ENCODE assay signal across 21 cellular contexts in genomic region chr6:132334517-132334876, GRCh38.
A peak's percentile ranks its signal among the peaks of the same experiment; 100 is the strongest.
DNase-seq lines count a peak whose midpoint lies in the region; ATAC-seq, FAIRE-seq and TF ChIP-seq lines count a peak whose summit lies in the region.
"Had no signal": no experiment of that assay in that cellular context is flagged by ENCODE, and none has a peak within 500 bp of the region (broad histone marks: within the 10 kb centered on the region; RNA-seq: fewer than 3 reads in every experiment).

No MANE protein-coding gene starts in this region.

- no TSS peak for BruUV-seq in HCT116 (replicated peaks; lab: Mats Ljungman, UMichigan)

- no peaks in the 10 kb centered on the region for H3K36me3 ChIP-seq in HCT116 (ENCODE audit: control insufficient read depth in 1 of 2, insufficient read depth in 2 of 2, low read length in 2 of 2)
- H3K36me3 ChIP-seq in keratinocyte (ENCODE audit: control insufficient read depth in 2 of 2, extremely low read depth in 1 of 2, insufficient read depth in 2 of 2, low read length in 2 of 2): no peaks in the 10 kb centered on the region
- H3K36me3 ChIP-seq: lower lobe of right lung, MG63, suprapubic skin had no signal

- H3K9me2 ChIP-seq in HCT116 (ENCODE audit: insufficient read depth): no peaks in the 10 kb centered on the region

- H4K20me1 ChIP-seq in HCT116 (ENCODE audit: insufficient read depth): no peaks in the 10 kb centered on the region
- H4K20me1 ChIP-seq in keratinocyte (ENCODE audit: control insufficient read depth, extremely low read depth, insufficient read depth, low read length): no peaks in the 10 kb centered on the region

- no peaks in the 10 kb centered on the region for H3K9me1 ChIP-seq in keratinocyte (ENCODE audit: control insufficient read depth, extremely low read depth, insufficient read depth, low read length)

- no peak for TF ChIP-seq POLR2A in HCT116 (IDR thresholded peaks at IDR 0.05; ENCODE audit: borderline replicate concordance, extremely low read depth, insufficient read depth, insufficient read length)

- H3K27ac ChIP-seq in HCT116 (ENCODE audit: low read depth, low read length): no peak overlapping the region
- H3K27ac ChIP-seq in keratinocyte (ENCODE audit: control insufficient read depth, insufficient read depth, low read length): no peak overlapping the region
- H3K27ac ChIP-seq: lower lobe of right lung, RWPE1, suprapubic skin had no signal

- CTCF ChIA-PET in HCT116 (lab: Charles Lee): interaction anchor here (0.8 kb wide), 1 partner anchor 37 kb away, joined by 3 read pairs; no protein-coding TSS in a partner anchor

- H3K27me3 ChIP-seq in HCT116 (ENCODE audit: insufficient read depth, low read length) (no peaks in the 10 kb centered on the region), keratinocyte (ENCODE audit: control insufficient read depth, extremely low read depth, insufficient read depth, low read length) (no peaks in the 10 kb centered on the region)
- H3K27me3 ChIP-seq: MG63, suprapubic skin had no signal

- H3K9ac ChIP-seq in HCT116 (ENCODE audit: low read length) (no peak overlapping the region), keratinocyte (ENCODE audit: control insufficient read depth, extremely low read depth, insufficient read depth, low read length) (no peak overlapping the region)

- intact Hi-C loops in HCT116 (cut with micrococcal nuclease): no loop called here

- no peaks in the 10 kb centered on the region for H3K9me3 ChIP-seq in HCT116 (ENCODE audit: control insufficient read depth in 1 of 2, insufficient read depth in 1 of 2, low read depth in 1 of 2, low read length in 2 of 2)
- no peaks in the 10 kb centered on the region for H3K9me3 ChIP-seq in keratinocyte (ENCODE audit: control insufficient read depth, low read depth, low read length)
- H3K9me3 ChIP-seq: lower lobe of right lung, suprapubic skin had no signal

- no peak for FAIRE-seq in keratinocyte (lab: Jason Lieb, UNC)

- dilution Hi-C loops in keratinocyte (cut with MboI; ENCODE audit: extremely low pct_ligation_motif_present, low sequenced_read_pairs): no loop called here

- H2AFZ ChIP-seq in HCT116 (ENCODE audit: low read depth, low read length, poor library complexity, severe bottlenecking) (peak overlapping the region; percentile 86), keratinocyte (ENCODE audit: control insufficient read depth, low read length) (no peak overlapping the region)
- H2AFZ ChIP-seq: GM23338 had no signal

- peak; percentile 6 for DNase-seq in A172 (ENCODE audit: low spot score)
- DNase-seq in HCT116 (ENCODE audit: low read depth, low spot score): no peak
- DNase-seq in keratinocyte (ENCODE audit: low read depth, low spot score): no peak
- no peak for DNase-seq in NCI-H2227 treated with DMSO at 0.1 percent for 48 hours (lab: John Stamatoyannopoulos, UW)
- DNase-seq in HCEC 1CT: no peak
- no peak for DNase-seq in NCI-H1436 (lab: John Stamatoyannopoulos, UW)
- DNase-seq: activated CD4-positive, alpha-beta T cell treated with anti-CD3 and anti-CD28 coated beads for 48 hours; activated naive CD4-positive, alpha-beta T cell; activated T-cell treated with anti-CD3 and anti-CD28 coated beads, Interleukin-2, amount 50 U/mL, for 72 hours; head of caudate nucleus; lower lobe of right lung; NCI-H2081 treated with DMSO at 0.1 percent for 48 hours; NCI-H82; nephron progenitor cell; stimulated activated naive CD4-positive, alpha-beta T cell had no signal

- 0 out of 2 replicates have a peak, but pooled peaks have one; percentile 12 for TF ChIP-seq RAD21 in HCT116 (IDR thresholded peaks at IDR 0.05; ENCODE audit: low read depth)

- peak overlapping the region; percentile 73 for H3K4me2 ChIP-seq in HCT116 (ENCODE audit: low read length)
- peak overlapping the region; percentile 1 for H3K4me2 ChIP-seq in keratinocyte (ENCODE audit: control insufficient read depth, extremely low read depth, insufficient read depth, low read depth, low read length)
- H3K4me2 ChIP-seq: GM23338 had no signal

- POLR2A ChIA-PET in HCT116 (lab: Charles Lee): no interaction called here

- H3K79me2 ChIP-seq in HCT116 (ENCODE audit: insufficient read depth, low read length): no peaks in the 10 kb centered on the region
- no peaks in the 10 kb centered on the region for H3K79me2 ChIP-seq in keratinocyte (ENCODE audit: control insufficient read depth, insufficient read depth, low read length)

- TF ChIP-seq CTCF in HCT116 (IDR thresholded peaks at IDR 0.05 in 2 of 3, conservative IDR thresholded peaks at IDR 0.05 in 1 of 3; ENCODE audit: borderline replicate concordance in 1 of 3, insufficient read depth in 1 of 3, low read depth in 2 of 3, low read length in 2 of 3): no peak
- no peak for TF ChIP-seq CTCF in WI38 (IDR thresholded peaks at IDR 0.05; ENCODE audit: low read depth, low read length)
- TF ChIP-seq CTCF in keratinocyte (optimal IDR thresholded peaks at IDR 0.05 in 1 of 3, IDR thresholded peaks at IDR 0.05 in 1 of 3, conservative IDR thresholded peaks at IDR 0.05 in 1 of 3; ENCODE audit: extremely low read depth in 1 of 3, insufficient read depth in 2 of 3, low read length in 3 of 3): no peak

- ATAC-seq in HCT116 (peak; percentile 59), GM19324 (IDR thresholded peaks at IDR 0.05; ENCODE audit: low FRiP score, unreplicated experiment) (no peak)
- ATAC-seq: activated T-cell treated with anti-CD3 and anti-CD28 coated beads, Interleukin-2, amount 50 U/mL, for 72 hours; GM23338 had no signal

- peaks cover 12 to 22% of the 10 kb centered on the region in 2 experiments; a peak in 3 of 4 replicates for H3K4me1 ChIP-seq in HCT116 (ENCODE audit: control insufficient read depth in 1 of 2, insufficient read depth in 2 of 2, low read length in 2 of 2)
- peaks cover 30% of the 10 kb centered on the region for H3K4me1 ChIP-seq in keratinocyte (ENCODE audit: control insufficient read depth, extremely low read depth, insufficient read depth, low read length)
- H3K4me1 ChIP-seq: lower lobe of right lung had no signal

- peak overlapping the region in 1 of 2 experiments; percentile 32; a peak in 2 of 4 replicates for H3K4me3 ChIP-seq in HCT116 (replicated peaks in 1 of 2; ENCODE audit: low read depth in 1 of 2, low read length in 2 of 2)
- peak overlapping the region; percentile 2; the same call in 1 of the 2 replicates for H3K4me3 ChIP-seq in WI38 (ENCODE audit: low read depth, low read length)
- no peak overlapping the region for H3K4me3 ChIP-seq in keratinocyte (ENCODE audit: control insufficient read depth in 2 of 3, extremely low read depth in 1 of 3, insufficient read depth in 2 of 3, low read depth in 1 of 3, low read length in 3 of 3)
- H3K4me3 ChIP-seq: GM23338, lower lobe of right lung, MG63, suprapubic skin had no signal

- RAD21 ChIA-PET in HCT116 (lab: Charles Lee; ENCODE audit: low non-redundant PET in 1 of 2, low total read pairs in 2 of 2, uncharacterized antibody in 2 of 2, unreplicated experiment in 2 of 2): no interaction called here

TF ChIP-seq in HCT116, 20 proteins besides CTCF, POLR2A, EP300 and RAD21 (continues in another document):
- no peak for TF ChIP-seq JUND (IDR thresholded peaks at IDR 0.05)
- no peak for TF ChIP-seq YY1 (IDR thresholded peaks at IDR 0.05; ENCODE audit: extremely low read depth, insufficient replicate concordance, low read depth, low read length)
- TF ChIP-seq, protein P1, sequence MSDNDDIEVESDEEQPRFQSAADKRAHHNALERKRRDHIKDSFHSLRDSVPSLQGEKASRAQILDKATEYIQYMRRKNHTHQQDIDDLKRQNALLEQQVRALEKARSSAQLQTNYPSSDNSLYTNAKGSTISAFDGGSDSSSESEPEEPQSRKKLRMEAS (IDR thresholded peaks at IDR 0.05): no peak; the same call in 1 of the 2 replicates
- TF ChIP-seq ELF1 (IDR thresholded peaks at IDR 0.05; ENCODE audit: borderline replicate concordance, low read depth): no peak
- no peak for TF ChIP-seq SRF (IDR thresholded peaks at IDR 0.05; ENCODE audit: low read depth)
- no peak for TF ChIP-seq ZFX (IDR thresholded peaks at IDR 0.05)
- no peak for TF ChIP-seq FOSL1 (IDR thresholded peaks at IDR 0.05; ENCODE audit: low read depth)
- no peak for TF ChIP-seq CBX3 (IDR thresholded peaks at IDR 0.05; ENCODE audit: low read depth)
- TF ChIP-seq, protein P2, sequence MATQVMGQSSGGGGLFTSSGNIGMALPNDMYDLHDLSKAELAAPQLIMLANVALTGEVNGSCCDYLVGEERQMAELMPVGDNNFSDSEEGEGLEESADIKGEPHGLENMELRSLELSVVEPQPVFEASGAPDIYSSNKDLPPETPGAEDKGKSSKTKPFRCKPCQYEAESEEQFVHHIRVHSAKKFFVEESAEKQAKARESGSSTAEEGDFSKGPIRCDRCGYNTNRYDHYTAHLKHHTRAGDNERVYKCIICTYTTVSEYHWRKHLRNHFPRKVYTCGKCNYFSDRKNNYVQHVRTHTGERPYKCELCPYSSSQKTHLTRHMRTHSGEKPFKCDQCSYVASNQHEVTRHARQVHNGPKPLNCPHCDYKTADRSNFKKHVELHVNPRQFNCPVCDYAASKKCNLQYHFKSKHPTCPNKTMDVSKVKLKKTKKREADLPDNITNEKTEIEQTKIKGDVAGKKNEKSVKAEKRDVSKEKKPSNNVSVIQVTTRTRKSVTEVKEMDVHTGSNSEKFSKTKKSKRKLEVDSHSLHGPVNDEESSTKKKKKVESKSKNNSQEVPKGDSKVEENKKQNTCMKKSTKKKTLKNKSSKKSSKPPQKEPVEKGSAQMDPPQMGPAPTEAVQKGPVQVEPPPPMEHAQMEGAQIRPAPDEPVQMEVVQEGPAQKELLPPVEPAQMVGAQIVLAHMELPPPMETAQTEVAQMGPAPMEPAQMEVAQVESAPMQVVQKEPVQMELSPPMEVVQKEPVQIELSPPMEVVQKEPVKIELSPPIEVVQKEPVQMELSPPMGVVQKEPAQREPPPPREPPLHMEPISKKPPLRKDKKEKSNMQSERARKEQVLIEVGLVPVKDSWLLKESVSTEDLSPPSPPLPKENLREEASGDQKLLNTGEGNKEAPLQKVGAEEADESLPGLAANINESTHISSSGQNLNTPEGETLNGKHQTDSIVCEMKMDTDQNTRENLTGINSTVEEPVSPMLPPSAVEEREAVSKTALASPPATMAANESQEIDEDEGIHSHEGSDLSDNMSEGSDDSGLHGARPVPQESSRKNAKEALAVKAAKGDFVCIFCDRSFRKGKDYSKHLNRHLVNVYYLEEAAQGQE (IDR thresholded peaks at IDR 0.05; ENCODE audit: low read depth): no peak
- no peak for TF ChIP-seq ZNF274 (IDR thresholded peaks at IDR 0.05; ENCODE audit: low read depth, low read length)
- no peak for TF ChIP-seq EGR1 (IDR thresholded peaks at IDR 0.05; ENCODE audit: low read depth)
- no peak for TF ChIP-seq EZH2phosphoT487 (IDR thresholded peaks at IDR 0.05; ENCODE audit: borderline replicate concordance)
- no peak for TF ChIP-seq EZH2 (IDR thresholded peaks at IDR 0.05)
- no peak for TF ChIP-seq TCF7L2 (IDR thresholded peaks at IDR 0.05; ENCODE audit: borderline replicate concordance, extremely low read depth, insufficient read depth, insufficient read length)
